In genomic region chr6:114280239-114280982, GRCh38 we compare ENCODE assay signal across 1 cellular context.
TF ChIP-seq lines count a peak whose summit lies in the region.

No MANE protein-coding gene starts in this region.

TF ChIP-seq in WTC11, 78 proteins besides CTCF, POLR2A, EP300 and RAD21 (continued from another document):
- no peak for TF ChIP-seq PREB (CRISPR knock-in tag; IDR thresholded peaks at IDR 0.05; ENCODE audit: borderline replicate concordance)
- TF ChIP-seq E2F1 (CRISPR knock-in tag; IDR thresholded peaks at IDR 0.05) = no peak
- TF ChIP-seq ZBTB21 (CRISPR knock-in tag; IDR thresholded peaks at IDR 0.05; ENCODE audit: borderline replicate concordance) = no peak
- TF ChIP-seq NFYB (CRISPR knock-in tag; conservative IDR thresholded peaks at IDR 0.05; ENCODE audit: low read depth) = no peak
- no peak for TF ChIP-seq OVOL2 (CRISPR knock-in tag; IDR thresholded peaks at IDR 0.05; ENCODE audit: borderline replicate concordance)
- no peak for TF ChIP-seq ZNF317 (CRISPR knock-in tag; IDR thresholded peaks at IDR 0.05; ENCODE audit: borderline replicate concordance, low read depth)
- TF ChIP-seq PRRX2 (CRISPR knock-in tag; IDR thresholded peaks at IDR 0.05) = no peak
- TF ChIP-seq TEAD1 (CRISPR knock-in tag; IDR thresholded peaks at IDR 0.05) = no peak
- TF ChIP-seq ELF4 (CRISPR knock-in tag; IDR thresholded peaks at IDR 0.05; ENCODE audit: low read depth) = no peak
- no peak for TF ChIP-seq SOX15 (CRISPR knock-in tag; IDR thresholded peaks at IDR 0.05)
- TF ChIP-seq ZNF416 (CRISPR knock-in tag; IDR thresholded peaks at IDR 0.05) = no peak
TF ChIP-seq in WTC11: peak in this region for 0.
